ENCODE assay signal across 11 cellular contexts in the genomic region with DNA sequence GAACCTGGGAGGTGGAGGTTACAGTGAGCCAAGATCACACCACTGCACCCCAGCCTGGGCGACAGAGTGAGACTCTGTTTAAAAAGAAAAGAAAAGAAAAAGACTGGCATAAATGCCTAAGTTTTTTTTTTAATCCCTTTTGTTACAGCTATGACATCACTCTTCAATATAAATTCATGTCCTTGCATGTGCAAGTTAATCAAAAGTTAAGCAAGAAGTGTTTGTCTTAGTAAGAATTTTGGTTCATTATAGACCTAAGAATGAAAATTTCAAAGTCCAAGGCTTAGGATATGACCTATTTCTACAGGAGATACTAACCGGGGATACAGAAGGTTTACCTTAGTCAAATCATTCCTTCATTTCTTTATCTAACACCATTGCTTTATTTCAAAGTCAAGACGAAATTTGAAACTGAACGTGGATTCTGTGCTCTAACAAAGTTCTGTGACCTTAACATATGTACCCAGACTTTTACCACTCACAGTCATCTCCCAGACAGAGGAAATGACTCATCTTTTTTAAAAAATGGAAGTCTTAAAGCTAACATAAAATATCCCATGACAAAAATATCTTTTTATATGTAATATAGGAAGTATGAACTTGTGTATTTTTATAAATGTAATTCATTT. TPM values are rescaled to one million over a fixed set of nuclear protein-coding genes. Genes with fewer than 3 reads are reported as not detected.
A peak's percentile ranks its signal among the peaks of the same experiment; 100 is the strongest.
DNase-seq lines count a peak whose midpoint lies in the region; ATAC-seq and TF ChIP-seq lines count a peak whose summit lies in the region.
"Had no signal": no experiment of that assay in that cellular context is flagged by ENCODE, and none has a peak within 500 bp of the region (broad histone marks: within the 10 kb centered on the region; RNA-seq: fewer than 3 reads in every experiment).

No MANE protein-coding gene starts in this region.

- H3K4me3 ChIP-seq in OCI-LY1 (ENCODE audit: low read depth, low read length, poor library complexity, severe bottlenecking) (no peak overlapping the region), fibroblast of villous mesenchyme (ENCODE audit: low read depth, low read length) (no peak overlapping the region), suprapubic skin (no peak overlapping the region)

- H3K36me3 ChIP-seq in OCI-LY1 (ENCODE audit: insufficient read depth, low read length) (no peaks in the 10 kb centered on the region), suprapubic skin (no peaks in the 10 kb centered on the region)

- no peak for TF ChIP-seq POLR2A in suprapubic skin (IDR thresholded peaks at IDR 0.05)

- H2AFZ ChIP-seq in OCI-LY1 (ENCODE audit: low read length): no peak overlapping the region

- peaks cover 8% of the 10 kb centered on the region; the same call in 1 of the 2 replicates for H3F3A ChIP-seq in OCI-LY1 (ENCODE audit: insufficient read depth, low read length)

- no peaks in the 10 kb centered on the region for H4K20me1 ChIP-seq in OCI-LY1 (ENCODE audit: insufficient read depth, low read length)

- TF ChIP-seq CTCF in OCI-LY1 (IDR thresholded peaks at IDR 0.05; ENCODE audit: low read length) (no peak), fibroblast of villous mesenchyme (IDR thresholded peaks at IDR 0.05; ENCODE audit: insufficient read depth, low read depth, low read length) (no peak), suprapubic skin (IDR thresholded peaks at IDR 0.05) (no peak)

- ATAC-seq in GM18498 (IDR thresholded peaks at IDR 0.05; ENCODE audit: unreplicated experiment) (peak; percentile 46), HG02678 (IDR thresholded peaks at IDR 0.05; ENCODE audit: unreplicated experiment) (peak; percentile 35), HG03108 (IDR thresholded peaks at IDR 0.05; ENCODE audit: unreplicated experiment) (no peak)

- H3K9me3 ChIP-seq in OCI-LY1 (ENCODE audit: low read length): no peaks in the 10 kb centered on the region
- H3K9me3 ChIP-seq in suprapubic skin: no peaks in the 10 kb centered on the region

- no peak for TF ChIP-seq EP300 in suprapubic skin (IDR thresholded peaks at IDR 0.05)

- peaks cover 97% of the 10 kb centered on the region for H3K4me1 ChIP-seq in OCI-LY1 (ENCODE audit: insufficient read depth, low read length, severe bottlenecking)
- no peaks in the 10 kb centered on the region for H3K4me1 ChIP-seq in suprapubic skin

- WGBS in suprapubic skin: 73% methylated on average over 4 of the region's 4 CpGs

- DNase-seq in fibroblast of villous mesenchyme (ENCODE audit: low read depth) (peak; percentile 54), epidermal melanocyte (ENCODE audit: insufficient read length, low spot score) (no peak), RPMI8226 (no peak), suprapubic skin (ENCODE audit: low spot score in 2 of 2) (no peak)
- DNase-seq: anterior cingulate cortex; hypothalamus; stimulated activated CD4-positive, alpha-beta T cell treated with anti-CD3 and anti-CD28 coated beads, Interleukin-4, amount 100 ng/mL, for 24 hours had no signal

- H3K9me2 ChIP-seq in OCI-LY1 (ENCODE audit: low read depth, low read length): no peaks in the 10 kb centered on the region

- H3K27me3 ChIP-seq in OCI-LY1 (ENCODE audit: insufficient read depth, low read length): no peaks in the 10 kb centered on the region
- H3K27me3 ChIP-seq in suprapubic skin: no peaks in the 10 kb centered on the region

- peak overlapping the region; percentile 56 for H3K27ac ChIP-seq in OCI-LY1 (ENCODE audit: low read depth, low read length, poor library complexity, severe bottlenecking)
- no peak overlapping the region for H3K27ac ChIP-seq in suprapubic skin

- no peak overlapping the region for H3K4me2 ChIP-seq in OCI-LY1 (ENCODE audit: low read length)

- H3K9ac ChIP-seq in OCI-LY1 (ENCODE audit: low read length): no peak overlapping the region

- no peaks in the 10 kb centered on the region for H3K79me2 ChIP-seq in OCI-LY1 (ENCODE audit: insufficient read depth, low read length)

RNA-seq across cellular contexts. Expression of gene ITGB8, which starts 29.3 kb away (rescaled TPM):
- total RNA-seq in fibroblast of villous mesenchyme: 6.4 and 13.0 TPM in 2 replicates
- 10 to 100 TPM; 30.7 to 65.5 (median 57.5) TPM for total RNA-seq in suprapubic skin
